10 cellular contexts compared by ENCODE assay signal in genomic region chr2:170717599-170717963, GRCh38. TPM values are rescaled to one million over a fixed set of nuclear protein-coding genes. Genes with fewer than 3 reads are reported as not detected.
DNase-seq lines count a peak whose midpoint lies in the region; TF ChIP-seq lines count a peak whose summit lies in the region.
"Had no signal": no experiment of that assay in that cellular context is flagged by ENCODE, and none has a peak within 500 bp of the region (broad histone marks: within the 10 kb centered on the region; RNA-seq: fewer than 3 reads in every experiment).

No MANE protein-coding gene starts in this region.

- H3K4me1 ChIP-seq in ES-I3 (ENCODE audit: insufficient read depth, low read length) (0 out of 2 replicates have a peak, but pooled peaks cover 4% of the 10 kb centered on the region), NT2/D1 (ENCODE audit: insufficient read depth, insufficient read length) (peaks cover 10% of the 10 kb centered on the region), iPS-15b (ENCODE audit: control insufficient read depth, insufficient read depth, low read length) (no peaks in the 10 kb centered on the region), osteoblast (ENCODE audit: insufficient read depth, low read length) (no peaks in the 10 kb centered on the region)
- H3K4me1 ChIP-seq: SJCRH30 had no signal

- H3K9me3 ChIP-seq in ES-I3 (ENCODE audit: control insufficient read depth, insufficient read depth, low read length) (no peaks in the 10 kb centered on the region), NT2/D1 (ENCODE audit: insufficient read depth, low read length) (peaks cover 36% of the 10 kb centered on the region; the same call in 1 of the 2 replicates), iPS-15b (ENCODE audit: control insufficient read depth, insufficient read depth, low read length) (no peaks in the 10 kb centered on the region), osteoblast (ENCODE audit: low read depth, low read length) (no peaks in the 10 kb centered on the region)
- H3K9me3 ChIP-seq: adrenal gland, SJCRH30 had no signal

- no peak for TF ChIP-seq CTCF in osteoblast (IDR thresholded peaks at IDR 0.05; ENCODE audit: extremely low read depth, low read depth, low read length)

- H3K36me3 ChIP-seq in ES-I3 (ENCODE audit: insufficient read depth, low read length) (no peaks in the 10 kb centered on the region), NT2/D1 (ENCODE audit: insufficient read depth, insufficient read length, low read length) (peaks cover 32% of the 10 kb centered on the region), iPS-15b (ENCODE audit: control insufficient read depth, insufficient read depth, low read length) (no peaks in the 10 kb centered on the region), osteoblast (ENCODE audit: insufficient read depth, low read length) (no peaks in the 10 kb centered on the region)
- H3K36me3 ChIP-seq: adrenal gland, SJCRH30 had no signal

- H3K27ac ChIP-seq in osteoblast (ENCODE audit: low read depth, low read length) (no peak overlapping the region), caudate nucleus (ENCODE audit: low read depth, low read length) (no peak overlapping the region)
- H3K27ac ChIP-seq: adrenal gland, SJCRH30 had no signal

- H4K20me1 ChIP-seq in osteoblast (ENCODE audit: insufficient read depth, low read length): no peaks in the 10 kb centered on the region

- no peak overlapping the region for H2AFZ ChIP-seq in osteoblast (ENCODE audit: low read length)

- peaks cover 17% of the 10 kb centered on the region for H3K27me3 ChIP-seq in NT2/D1 (ENCODE audit: insufficient read depth, insufficient read length)
- H3K27me3 ChIP-seq in iPS-15b (ENCODE audit: control insufficient read depth, insufficient read depth, low read length): peaks cover 86% of the 10 kb centered on the region
- H3K27me3 ChIP-seq in osteoblast (ENCODE audit: insufficient read depth, low read length): peaks cover 75% of the 10 kb centered on the region
- H3K27me3 ChIP-seq: SJCRH30 had no signal

- peak overlapping the region; percentile 40 for H3K4me3 ChIP-seq in NT2/D1 (ENCODE audit: insufficient read length, low read depth)
- peak overlapping the region; percentile 55 for H3K4me3 ChIP-seq in iPS-15b (ENCODE audit: low read depth, low read length)
- no peak overlapping the region for H3K4me3 ChIP-seq in osteoblast (ENCODE audit: insufficient read depth, low read length)
- H3K4me3 ChIP-seq: adrenal gland, SJCRH30 had no signal

- no peak overlapping the region for H3K4me2 ChIP-seq in osteoblast (ENCODE audit: insufficient read depth, low read length)

- H3K79me2 ChIP-seq in osteoblast (ENCODE audit: insufficient read depth, low read length): no peaks in the 10 kb centered on the region

- no peak for DNase-seq in NT2/D1 (ENCODE audit: low read depth, low spot score)
- DNase-seq in osteoblast (ENCODE audit: insufficient read length, low spot score, missing footprints): peak; percentile 74
- no peak for DNase-seq in midbrain (lab: John Stamatoyannopoulos, UW)
- no peak for DNase-seq in caudate nucleus (lab: John Stamatoyannopoulos, UW)
- DNase-seq in NOMO-1 (lab: John Stamatoyannopoulos, UW; ENCODE audit: unreplicated experiment in 2 of 2): no peak
- DNase-seq: IMR-90, SJCRH30 had no signal

- peak overlapping the region; percentile 64; the same call in 1 of the 2 replicates for H3K9ac ChIP-seq in ES-I3 (ENCODE audit: low read depth, low read length)
- H3K9ac ChIP-seq in NT2/D1 (ENCODE audit: insufficient read length, low read depth): peak overlapping the region; percentile 67
- H3K9ac ChIP-seq in iPS-15b (ENCODE audit: low read depth, low read length): no peak overlapping the region

RNA-seq across cellular contexts. Expression of gene SP5, which starts 2.4 kb away (rescaled TPM):
- total RNA-seq in osteoblast: not detected in 2 replicates
- total RNA-seq: IMR-90, SJCRH30 had no signal

RNA-seq across cellular contexts. Expression of gene ERICH2, which starts 52.6 kb away (rescaled TPM):
- total RNA-seq in osteoblast: 0.59 TPM in 1 of 2 replicates, not detected in the other
- total RNA-seq: IMR-90 had no signal
